10 cellular contexts compared by ENCODE assay signal in genomic region chr6:132132911-132133639, GRCh38.
A peak's percentile ranks its signal among the peaks of the same experiment; 100 is the strongest.
DNase-seq lines count a peak whose midpoint lies in the region; ATAC-seq, FAIRE-seq and TF ChIP-seq lines count a peak whose summit lies in the region.
"Had no signal": no experiment of that assay in that cellular context is flagged by ENCODE, and none has a peak within 500 bp of the region (broad histone marks: within the 10 kb centered on the region; RNA-seq: fewer than 3 reads in every experiment).

No MANE protein-coding gene starts in this region.

- no peak for FAIRE-seq in small intestine (lab: Jason Lieb, UNC)

- no peak overlapping the region for H2AK9ac ChIP-seq in IMR-90 (replicated peaks; ENCODE audit: low read depth, low read length, poor library complexity)

- H3K14ac ChIP-seq in IMR-90 (replicated peaks; ENCODE audit: low read depth, low read length), result peak overlapping the region; percentile 97

- H3K36me3 Mint-ChIP-seq in chondrocyte (ENCODE audit: low read depth), result no peaks in the 10 kb centered on the region
- H3K36me3 Mint-ChIP-seq: memory B cell had no signal

- no peaks in the 10 kb centered on the region for H3K9me3 ChIP-seq in IMR-90 (ENCODE audit: control insufficient read depth, insufficient read depth, low read length)
- no peaks in the 10 kb centered on the region for H3K9me3 ChIP-seq in subcutaneous abdominal adipose tissue (ENCODE audit: control insufficient read depth in 5 of 5, low read length in 5 of 5)
- H3K9me3 ChIP-seq in small intestine (ENCODE audit: control insufficient read depth, low read depth), result no peaks in the 10 kb centered on the region

- peak overlapping the region; percentile 98 for H4K5ac ChIP-seq in IMR-90 (ENCODE audit: low read depth, low read length)

- H3K9me1 ChIP-seq in IMR-90 (ENCODE audit: insufficient read depth, low read length), result peaks cover 6% of the 10 kb centered on the region

- in situ Hi-C loops in IMR-90 (cut with MboI; ENCODE audit: low sequenced_read_pairs), result loop anchor here (5.0 kb wide), 2 partner anchors 76 to 181 kb away; partner anchors contain the start of gene CCN2

- no peak overlapping the region for H2AFZ ChIP-seq in IMR-90 (replicated peaks; ENCODE audit: low read length, poor library complexity)

- H2BK120ac ChIP-seq in IMR-90 (ENCODE audit: low read depth, low read length), result peak overlapping the region; percentile 97

- H3K27me3 Mint-ChIP-seq in chondrocyte (ENCODE audit: low read depth), result no peaks in the 10 kb centered on the region

- H3K23ac ChIP-seq in IMR-90 (ENCODE audit: low read depth, low read length), result peak overlapping the region; percentile 88

- TF ChIP-seq CTCF in IMR-90 (conservative IDR thresholded peaks at IDR 0.05; ENCODE audit: low read depth, low read length) (no peak), chondrocyte (IDR thresholded peaks at IDR 0.05) (no peak)

- peak overlapping the region; percentile 94 for H3K4ac ChIP-seq in IMR-90 (ENCODE audit: low read depth, low read length)

- H3K27ac Mint-ChIP-seq in chondrocyte (ENCODE audit: unreplicated experiment), result peak overlapping the region; percentile 95
- H3K27ac Mint-ChIP-seq: memory B cell had no signal

- H2BK15ac ChIP-seq in IMR-90 (ENCODE audit: low read depth, low read length), result peak overlapping the region; percentile 62

- H3K4me3 Mint-ChIP-seq in chondrocyte (ENCODE audit: unreplicated experiment), result no peak overlapping the region
- H3K4me3 Mint-ChIP-seq: memory B cell had no signal

- no peak for TF ChIP-seq POLR2A in IMR-90 (IDR thresholded peaks at IDR 0.05; ENCODE audit: low read depth, low read length)

- no peak for TF ChIP-seq RAD21 in IMR-90 (IDR thresholded peaks at IDR 0.05; ENCODE audit: low read length)

- H3K36me3 ChIP-seq in IMR-90 (ENCODE audit: control insufficient read depth, insufficient read depth, low read length) (no peaks in the 10 kb centered on the region), subcutaneous abdominal adipose tissue (ENCODE audit: control insufficient read depth in 5 of 5, insufficient read depth in 5 of 5, low read length in 5 of 5) (no peaks in the 10 kb centered on the region), small intestine (ENCODE audit: control insufficient read depth in 2 of 2, insufficient read depth in 2 of 2, low read length in 2 of 2) (no peaks in the 10 kb centered on the region)

- H2BK5ac ChIP-seq in IMR-90 (ENCODE audit: low read depth, low read length, poor library complexity, severe bottlenecking), result peak overlapping the region; percentile 98

- peak overlapping the region; percentile 71; the same call in 1 of the 2 replicates for H3K4me2 ChIP-seq in IMR-90 (ENCODE audit: low read depth, low read length)

- peak overlapping the region; percentile 96 for H2BK20ac ChIP-seq in IMR-90 (ENCODE audit: low read depth, low read length)

- H3K27me3 ChIP-seq in IMR-90 (ENCODE audit: control insufficient read depth, insufficient read depth, low read length) (no peaks in the 10 kb centered on the region), subcutaneous abdominal adipose tissue (ENCODE audit: control insufficient read depth in 5 of 5, insufficient read depth in 4 of 5, low read length in 5 of 5) (peaks cover 0 to 3% (median 0%) of the 10 kb centered on the region in 5 donors), small intestine (ENCODE audit: control insufficient read depth in 2 of 2, insufficient read depth in 2 of 2, low read length in 2 of 2) (no peaks in the 10 kb centered on the region)

- peak overlapping the region; percentile 100 for H3K27ac ChIP-seq in IMR-90 (ENCODE audit: insufficient read depth, low read length)
- peak overlapping the region; percentile 59 for H3K27ac ChIP-seq in subcutaneous abdominal adipose tissue (ENCODE audit: low read depth, low read length)
- peak overlapping the region in 1 of 2 donors; percentile 77 for H3K27ac ChIP-seq in small intestine (ENCODE audit: low read depth in 1 of 2, low read length in 1 of 2)

- dilution Hi-C loops in IMR-90 (cut with HindIII; ENCODE audit: low sequenced_read_pairs, unreplicated experiment), result no loop called here

- intact Hi-C loops in IMR-90 (cut with micrococcal nuclease), result loop anchor here (1.0 to 5.0 kb wide), 3 partner anchors 48 to 179 kb away; no protein-coding TSS in a partner anchor

- CTCF ChIA-PET in IMR-90 (lab: Yijun Ruan, JAX), result interaction anchor here (0.9 kb wide), 1 partner anchor 33 kb away, joined by 3 read pairs; no protein-coding TSS in a partner anchor

- peaks cover 56% of the 10 kb centered on the region for H3K4me1 Mint-ChIP-seq in chondrocyte (ENCODE audit: low read depth)

- H4K91ac ChIP-seq in IMR-90 (ENCODE audit: insufficient read depth, low read depth, low read length), result peak overlapping the region; percentile 89

- DNase-seq in IMR-90, result peak; percentile 85
- DNase-seq in chondrocyte (ENCODE audit: low spot score), result no peak
- peak; percentile 48 for DNase-seq in kidney glomerular epithelial cell (lab: John Stamatoyannopoulos, UW)
- no peak for DNase-seq in small intestine
- DNase-seq in 8988T, result no peak
- DNase-seq in mesenteric fat pad (ENCODE audit: low spot score), result no peak
- DNase-seq in NCI-H2081 (lab: John Stamatoyannopoulos, UW), result no peak
- DNase-seq: MM.1S had no signal

- no peaks in the 10 kb centered on the region for H3K79me1 ChIP-seq in IMR-90 (ENCODE audit: low read depth in 1 of 2, low read length in 2 of 2)

- ATAC-seq in IMR-90 (ENCODE audit: low read depth), result peak; percentile 43

- H4K8ac ChIP-seq in IMR-90 (ENCODE audit: low read depth in 2 of 2, low read length in 2 of 2), result peak overlapping the region; percentile 76 to 96

- H4K20me1 ChIP-seq in IMR-90 (ENCODE audit: insufficient read depth, low read length), result no peaks in the 10 kb centered on the region

- TSS peak; percentile 89 for BruUV-seq in IMR-90 (replicated peaks; lab: Mats Ljungman, UMichigan)

- H3K4me1 ChIP-seq in IMR-90 (ENCODE audit: control insufficient read depth, insufficient read depth, low read length) (peaks cover 26% of the 10 kb centered on the region), subcutaneous abdominal adipose tissue (ENCODE audit: control insufficient read depth in 5 of 5, insufficient read depth in 5 of 5, low read length in 5 of 5) (peaks cover 9 to 38% (median 31%) of the 10 kb centered on the region in 5 donors), small intestine (ENCODE audit: control insufficient read depth in 2 of 2, insufficient read depth in 1 of 2, low read depth in 1 of 2, low read length in 1 of 2) (peaks cover 0 to 5% of the 10 kb centered on the region in 2 donors)

- H2AK5ac ChIP-seq in IMR-90 (ENCODE audit: low read depth, low read length), result peak overlapping the region; percentile 84

- H3K4me3 ChIP-seq in IMR-90 (ENCODE audit: insufficient read depth, low read depth, low read length) (no peak overlapping the region), subcutaneous abdominal adipose tissue (ENCODE audit: low read depth in 1 of 5, low read length in 5 of 5) (no peak overlapping the region), small intestine (ENCODE audit: low read depth in 1 of 2, low read length in 2 of 2) (no peak overlapping the region)

- no peaks in the 10 kb centered on the region for H3K9me3 Mint-ChIP-seq in chondrocyte (ENCODE audit: low read depth)
- H3K9me3 Mint-ChIP-seq: memory B cell had no signal

- no CpG with 5 or more reads among the region's 3 CpGs for WGBS in IMR-90 (ENCODE audit: extremely low coverage in 2 of 2, insufficient read length in 1 of 2), 2 experiments
- 64 to 83% (median 83%) methylated on average over 3 of the region's 3 CpGs for whole genome bisulfite sequencing in small intestine, 3 donors

- H3K56ac ChIP-seq in IMR-90 (ENCODE audit: extremely low read depth, insufficient read depth, low read length), result peak overlapping the region; percentile 81

- H3K18ac ChIP-seq in IMR-90 (ENCODE audit: low read depth, low read length), result peak overlapping the region; percentile 99

- POLR2A ChIA-PET in IMR-90 (lab: Charles Lee; ENCODE audit: unreplicated experiment), result interaction anchor here (0.6 to 5.0 kb wide), 7 partner anchors 14 to 1756 kb away, joined by 3 to 36 read pairs (median 3); partner anchors contain the start of genes CCN2 and TCF21

- H3K9ac ChIP-seq in IMR-90 (ENCODE audit: low read depth, low read length), result peak overlapping the region; percentile 73
- no peak overlapping the region for H3K9ac ChIP-seq in subcutaneous abdominal adipose tissue (ENCODE audit: low read length in 5 of 5)

TF ChIP-seq in IMR-90, 13 proteins besides CTCF, POLR2A, EP300 and RAD21:
- TF ChIP-seq CEBPB (IDR thresholded peaks at IDR 0.05; ENCODE audit: low read depth, low read length) (peak; percentile 71), NFE2L2 (IDR thresholded peaks at IDR 0.05; ENCODE audit: low read depth, low read length) (no peak), CHD1 (IDR thresholded peaks at IDR 0.05; ENCODE audit: low read depth, low read length) (no peak), RCOR1 (IDR thresholded peaks at IDR 0.05; ENCODE audit: insufficient replicate concordance, low read length) (no peak)
TF ChIP-seq in IMR-90: peak in this region for 1.

Comparison
In these comparisons a context has a peak if more than half of its experiments do, and no peak if none do; other contexts are left out.
1. DNase-seq: peak in IMR-90 (single experiment) and kidney glomerular epithelial cell (single experiment); none in chondrocyte (single experiment), small intestine (single experiment), 8988T (single experiment), mesenteric fat pad (single experiment) and NCI-H2081 (0 of 2).